8 cellular contexts compared by ENCODE assay signal in the genomic region with DNA sequence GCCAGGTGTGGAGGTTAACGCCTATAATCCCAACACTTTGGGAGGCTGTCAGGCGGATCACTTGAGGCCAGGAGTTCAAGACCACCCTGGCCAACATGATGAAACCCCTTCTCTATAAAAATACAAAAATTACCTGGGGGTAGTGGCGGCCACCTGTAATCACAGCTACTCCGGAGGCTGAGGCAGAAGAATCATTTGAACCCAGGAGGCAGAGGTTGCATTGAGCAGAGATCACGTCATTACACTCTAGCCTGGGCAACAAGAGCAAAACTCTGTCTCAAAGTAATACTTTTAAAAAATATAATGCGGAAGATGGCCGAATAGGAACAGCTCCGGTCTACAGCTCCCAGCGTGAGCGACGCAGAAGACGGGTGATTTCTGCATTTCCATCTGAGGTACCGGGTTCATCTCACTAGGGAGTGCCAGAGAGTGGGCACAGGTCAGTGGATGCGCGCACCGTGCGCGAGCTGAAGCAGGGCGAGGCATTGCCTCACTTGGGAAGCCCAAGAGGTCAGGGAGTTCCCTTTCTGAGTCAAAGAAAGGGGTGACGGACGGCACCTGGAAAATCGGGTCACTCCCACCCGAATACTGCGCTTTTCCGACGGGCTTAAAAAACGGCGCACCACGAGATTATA.
DNase-seq lines count a peak whose midpoint lies in the region; ATAC-seq and TF ChIP-seq lines count a peak whose summit lies in the region.
"Not testable (repeated sequence)": the region's sequence is repeated elsewhere in the genome, so short reads cannot be mapped to it uniquely, and the experiment has no call there.

No MANE protein-coding gene starts in this region.

- not testable (repeated sequence) for H3F3A ChIP-seq in SK-N-SH (replicated peaks; ENCODE audit: insufficient read depth)

- not testable (repeated sequence) for H3K9me3 Mint-ChIP-seq in activated T-helper 2 cell treated with anti-CD3 and anti-CD28 coated beads, Interferon-gamma antibody, Interleukin-2, Interleukin-4, amounts not matched to agents 10 μg/mL and 5 μg/mL and 100 μg/mL, durations not matched to agents 14 hours and 24 hours and 36 hours; effector memory CD8-positive, alpha-beta T cell; neural crest cell

- CTCF ChIA-PET in SK-N-SH (lab: Yijun Ruan, JAX): interaction anchor here (1.0 to 1.1 kb wide), 2 partner anchors 15 to 221 kb away, joined by 3 read pairs; partner anchors contain the start of gene FDX1

- not testable (repeated sequence) for H3K27me3 Mint-ChIP-seq in activated T-helper 2 cell treated with anti-CD3 and anti-CD28 coated beads, Interferon-gamma antibody, Interleukin-2, Interleukin-4, amounts not matched to agents 10 μg/mL and 5 μg/mL and 100 μg/mL, durations not matched to agents 14 hours and 24 hours and 36 hours (ENCODE audit: low read depth); effector memory CD8-positive, alpha-beta T cell; neural crest cell (ENCODE audit: low read depth)

- H4K20me1 ChIP-seq in SK-N-SH (ENCODE audit: insufficient read depth): not testable (repeated sequence)

- 77% methylated on average over 22 of the region's 29 CpGs for WGBS in SK-N-SH (ENCODE audit: low lambda C conversion rate)
- 60 to 70% methylated on average over 23 to 29 of the region's 29 CpGs for WGBS in thyroid gland, 2 donors

- not testable (repeated sequence) for H3K4me2 ChIP-seq in SK-N-SH

- TF ChIP-seq CTCF in NB4 (IDR thresholded peaks at IDR 0.05; ENCODE audit: low read depth, low read length); SK-N-SH (IDR thresholded peaks at IDR 0.05); neural crest cell (conservative IDR thresholded peaks at IDR 0.05): not testable (repeated sequence)
- peak in 1 of 6 experiments; percentile 7 for TF ChIP-seq CTCF in thyroid gland (IDR thresholded peaks at IDR 0.05)

- peak overlapping the region; percentile 74 for H3K4me3 Mint-ChIP-seq in activated T-helper 2 cell treated with anti-CD3 and anti-CD28 coated beads, Interferon-gamma antibody, Interleukin-2, Interleukin-4, amounts not matched to agents 10 μg/mL and 5 μg/mL and 100 μg/mL, durations not matched to agents 14 hours and 24 hours and 36 hours (ENCODE audit: low read depth)
- H3K4me3 Mint-ChIP-seq in effector memory CD8-positive, alpha-beta T cell: peak overlapping the region; percentile 69 to 73
- peak overlapping the region; percentile 88 for H3K4me3 Mint-ChIP-seq in neural crest cell

- not testable (repeated sequence) for H3K9ac ChIP-seq in SK-N-SH; iPS-20b (ENCODE audit: low read depth, low read length)

- H3K4me3 ChIP-seq in NB4 (ENCODE audit: low read depth, low read length): peak overlapping the region; percentile 28
- H3K4me3 ChIP-seq in SK-N-SH (ENCODE audit: low read depth in 2 of 2, low read length in 1 of 2): peak overlapping the region; percentile 23 to 39; a peak in 3 of 4 replicates
- peak overlapping the region; percentile 52; the same call in 1 of the 2 replicates for H3K4me3 ChIP-seq in iPS-20b (ENCODE audit: low read length)
- H3K4me3 ChIP-seq in thyroid gland (replicated peaks in 1 of 3): not testable (repeated sequence)

- H3K27ac Mint-ChIP-seq in activated T-helper 2 cell treated with anti-CD3 and anti-CD28 coated beads, Interferon-gamma antibody, Interleukin-2, Interleukin-4, amounts not matched to agents 10 μg/mL and 5 μg/mL and 100 μg/mL, durations not matched to agents 14 hours and 24 hours and 36 hours: not testable (repeated sequence)
- H3K27ac Mint-ChIP-seq in effector memory CD8-positive, alpha-beta T cell: peak overlapping the region in 1 of 2 donors; percentile 78
- H3K27ac Mint-ChIP-seq in neural crest cell (ENCODE audit: unreplicated experiment): peak overlapping the region; percentile 78

- H3K36me3 Mint-ChIP-seq in activated T-helper 2 cell treated with anti-CD3 and anti-CD28 coated beads, Interferon-gamma antibody, Interleukin-2, Interleukin-4, amounts not matched to agents 10 μg/mL and 5 μg/mL and 100 μg/mL, durations not matched to agents 14 hours and 24 hours and 36 hours (ENCODE audit: low read depth); effector memory CD8-positive, alpha-beta T cell (ENCODE audit: insufficient read depth); neural crest cell (ENCODE audit: low read depth): not testable (repeated sequence)

- H3K36me3 ChIP-seq in SK-N-SH (replicated peaks in 1 of 2; ENCODE audit: control insufficient read depth in 1 of 2, insufficient read depth in 2 of 2, low read length in 1 of 2); iPS-20b (ENCODE audit: insufficient read depth, low read depth, low read length); thyroid gland: not testable (repeated sequence)

- not testable (repeated sequence) for H3K9me3 ChIP-seq in SK-N-SH; iPS-20b (ENCODE audit: insufficient read depth, low read depth, low read length); thyroid gland

- H3K79me2 ChIP-seq in SK-N-SH (ENCODE audit: insufficient read depth): not testable (repeated sequence)

- not testable (repeated sequence) for TF ChIP-seq EP300 in SK-N-SH (IDR thresholded peaks at IDR 0.05; ENCODE audit: borderline replicate concordance in 1 of 2, low read depth in 1 of 2, low read length in 1 of 2)

- ATAC-seq in effector memory CD8-positive, alpha-beta T cell (replicated peaks): not testable (repeated sequence)

- H3K27me3 ChIP-seq in SK-N-SH (ENCODE audit: insufficient read depth); iPS-20b (ENCODE audit: insufficient read depth, low read length); thyroid gland: not testable (repeated sequence)

- not testable (repeated sequence) for TF ChIP-seq POLR2A in NB4 (IDR thresholded peaks at IDR 0.05; ENCODE audit: extremely low read depth, insufficient read length); thyroid gland (IDR thresholded peaks at IDR 0.05)

- not testable (repeated sequence) for H3K27ac ChIP-seq in SK-N-SH (ENCODE audit: low read depth in 2 of 2, low read length in 1 of 2); iPS-20b (ENCODE audit: low read length); thyroid gland

- TF ChIP-seq RAD21 in SK-N-SH (IDR thresholded peaks at IDR 0.05; ENCODE audit: low read length): not testable (repeated sequence)

- H2AFZ ChIP-seq in SK-N-SH (ENCODE audit: low read depth): not testable (repeated sequence)

- intact Hi-C loops in activated T-helper 2 cell treated with anti-CD3 and anti-CD28 coated beads, Interferon-gamma antibody, Interleukin-2, Interleukin-4, amounts not matched to agents 10 μg/mL and 5 μg/mL and 100 μg/mL, durations not matched to agents 14 hours and 24 hours and 36 hours (cut with micrococcal nuclease): loop anchor here (10.0 kb wide), 1 partner anchor 86 kb away; the partner anchor contains the start of gene RDX
- intact Hi-C loops in thyroid gland (cut with DNase I): not testable (repeated sequence)

- H3K9me2 ChIP-seq in SK-N-SH: not testable (repeated sequence)

- H3K4me1 ChIP-seq in SK-N-SH (ENCODE audit: control insufficient read depth in 1 of 2, insufficient read depth in 2 of 2, low read depth in 1 of 2, low read length in 1 of 2); iPS-20b (ENCODE audit: insufficient read depth, low read length); thyroid gland: not testable (repeated sequence)

- DNase-seq in DMS 273 (lab: John Stamatoyannopoulos, UW; ENCODE audit: unreplicated experiment) (peak; percentile 23), NB4 (ENCODE audit: low read depth) (peak; percentile 30), neural crest cell (ENCODE audit: low read depth, low spot score) (peak; percentile 30), thyroid gland (peak; percentile 29 to 42)
- not testable (repeated sequence) for DNase-seq in SK-N-SH; activated T-helper 2 cell treated with anti-CD3 and anti-CD28 coated beads, Interferon-gamma antibody, Interleukin-2, Interleukin-4, amounts not matched to agents 10 μg/mL and 5 μg/mL and 100 μg/mL, durations not matched to agents 14 hours and 24 hours and 36 hours (ENCODE audit: low spot score)
- peak in 1 of 3 experiments; percentile 9 for DNase-seq in effector memory CD8-positive, alpha-beta T cell

- H3K4me1 Mint-ChIP-seq in activated T-helper 2 cell treated with anti-CD3 and anti-CD28 coated beads, Interferon-gamma antibody, Interleukin-2, Interleukin-4, amounts not matched to agents 10 μg/mL and 5 μg/mL and 100 μg/mL, durations not matched to agents 14 hours and 24 hours and 36 hours (ENCODE audit: low read depth); effector memory CD8-positive, alpha-beta T cell (ENCODE audit: low read depth in 2 of 2): not testable (repeated sequence)
- peaks cover 14% of the 10 kb centered on the region for H3K4me1 Mint-ChIP-seq in neural crest cell

- POLR2A ChIA-PET in SK-N-SH (lab: Yijun Ruan, JAX): not testable (repeated sequence)
